In the genomic region with DNA sequence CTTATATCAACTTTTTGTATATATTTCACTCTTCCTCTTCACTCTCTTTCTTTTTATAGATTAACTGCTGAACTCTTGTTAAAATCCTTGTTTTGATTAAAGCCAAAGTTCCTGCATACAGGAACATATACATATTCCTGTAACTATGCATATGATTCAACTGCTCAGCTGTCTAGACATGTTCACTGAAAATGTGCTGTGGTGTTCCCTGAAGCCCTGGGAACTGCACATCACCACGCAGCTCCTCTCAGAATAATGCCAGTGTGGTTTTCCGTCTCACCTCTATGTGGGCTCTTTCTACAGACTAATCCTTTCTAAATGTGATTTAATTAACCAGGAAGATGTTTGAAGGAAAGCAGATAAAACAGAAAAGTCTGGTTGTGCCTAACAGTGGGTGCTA, we compare ENCODE assay signal across 28 cellular contexts. TPM values are rescaled to one million over a fixed set of nuclear protein-coding genes. Genes with fewer than 3 reads are reported as not detected.
"Had no signal": no experiment of that assay in that cellular context is flagged by ENCODE, and none has a peak within 500 bp of the region (broad histone marks: within the 10 kb centered on the region; RNA-seq: fewer than 3 reads in every experiment).

No MANE protein-coding gene starts in this region.

- H3K36me3 Mint-ChIP-seq: activated CD4-positive, alpha-beta memory T cell treated with anti-CD3 and anti-CD28 coated beads for 36 hours; activated naive CD8-positive, alpha-beta T cell; IgD-negative memory B cell had no signal

- H3K4me1 Mint-ChIP-seq: activated CD4-positive, alpha-beta T cell treated with anti-CD3 and anti-CD28 coated beads, Interleukin-2, amount 10 ng/mL, durations not matched to agents 7 days and 5 days; activated T-helper 17 cell treated with anti-CD3 and anti-CD28 coated beads, Interleukin-2, amount 50 U/mL, for 72 hours; central memory CD8-positive, alpha-beta T cell; IgD-negative memory B cell had no signal

- H3K9me3 ChIP-seq: Peyer's patch had no signal

- H3K27ac Mint-ChIP-seq: activated CD4-positive, alpha-beta memory T cell treated with anti-CD3 and anti-CD28 coated beads for 36 hours; activated CD4-positive, alpha-beta T cell treated with anti-CD3 and anti-CD28 coated beads, Interleukin-2, amount 10 ng/mL, durations not matched to agents 7 days and 5 days; activated naive CD4-positive, alpha-beta T cell treated with anti-CD3 and anti-CD28 coated beads for 36 hours; activated naive CD8-positive, alpha-beta T cell; activated T-helper 17 cell treated with anti-CD3 and anti-CD28 coated beads, Interleukin-2, amount 50 U/mL, for 72 hours; IgD-negative memory B cell had no signal

- ATAC-seq: activated T-helper 17 cell treated with anti-CD3 and anti-CD28 coated beads, Interleukin-2, amount 50 U/mL, for 72 hours had no signal

- H3K27me3 ChIP-seq: Peyer's patch had no signal

- DNase-seq: activated CD4-positive, alpha-beta memory T cell treated with anti-CD3 and anti-CD28 coated beads for 36 hours; activated CD4-positive, alpha-beta T cell treated with anti-CD3 and anti-CD28 coated beads, Interleukin-2, amount 10 ng/mL, durations not matched to agents 7 days and 5 days; activated CD4-positive, CD25-positive, alpha-beta regulatory T cell; activated CD8-positive, alpha-beta memory T cell treated with anti-CD3 and anti-CD28 coated beads for 24 hours; activated gamma-delta T cell; activated naive CD4-positive, alpha-beta T cell treated with anti-CD3 and anti-CD28 coated beads for 36 hours; activated T-cell treated with anti-CD3 and anti-CD28 coated beads, Interleukin-2, amount 50 U/mL, for 48 hours; amygdala; KG1; NCI-H1092; NCI-H1417; NCI-H1930; NCI-H2171; NCI-H226; NCI-H526; NCI-H82; NK-92 treated with Interleukin-12 subunit alpha and Interleukin-12 subunit beta, amount 100 ng/mL, for 24 hours; Peyer's patch; SIG-M5; T-helper 1 cell had no signal

- H3K27me3 Mint-ChIP-seq: activated CD4-positive, alpha-beta T cell treated with anti-CD3 and anti-CD28 coated beads, Interleukin-2, amount 10 ng/mL, durations not matched to agents 7 days and 5 days had no signal

- H3K4me3 ChIP-seq: Peyer's patch had no signal

- H3K4me3 Mint-ChIP-seq: activated CD4-positive, alpha-beta memory T cell treated with anti-CD3 and anti-CD28 coated beads for 36 hours; activated CD4-positive, alpha-beta T cell treated with anti-CD3 and anti-CD28 coated beads, Interleukin-2, amount 10 ng/mL, durations not matched to agents 7 days and 5 days; activated naive CD4-positive, alpha-beta T cell treated with anti-CD3 and anti-CD28 coated beads for 36 hours; activated naive CD8-positive, alpha-beta T cell; activated T-helper 17 cell treated with anti-CD3 and anti-CD28 coated beads, Interleukin-2, amount 50 U/mL, for 72 hours; central memory CD8-positive, alpha-beta T cell; IgD-negative memory B cell had no signal

- H3K27ac ChIP-seq: Peyer's patch, VCaP had no signal

- H3K36me3 ChIP-seq: Peyer's patch had no signal

- H3K4me1 ChIP-seq: Peyer's patch had no signal

- H3K9me3 Mint-ChIP-seq: activated CD4-positive, alpha-beta memory T cell treated with anti-CD3 and anti-CD28 coated beads for 36 hours; activated naive CD4-positive, alpha-beta T cell treated with anti-CD3 and anti-CD28 coated beads for 36 hours; activated T-helper 17 cell treated with anti-CD3 and anti-CD28 coated beads, Interleukin-2, amount 50 U/mL, for 72 hours had no signal

RNA-seq across cellular contexts. Expression of a gene that starts 25.6 kb away (rescaled TPM):
- total RNA-seq: activated CD4-positive, alpha-beta memory T cell treated with anti-CD3 and anti-CD28 coated beads for 36 hours; activated CD4-positive, alpha-beta T cell treated with anti-CD3 and anti-CD28 coated beads, Interleukin-2, amount 10 ng/mL, durations not matched to agents 7 days and 5 days; activated naive CD4-positive, alpha-beta T cell treated with anti-CD3 and anti-CD28 coated beads for 36 hours; LHCN-M2; NCI-H460; T-helper 2 cell treated with Interferon-gamma antibody and Interleukin-4, amounts not matched to agents 100 ng/mL and 5 ng/mL, for 36 hours had no signal
- polyA plus RNA-seq: IgD-negative memory B cell had no signal

RNA-seq across cellular contexts. Expression of a gene that starts 55.2 kb away (rescaled TPM):
- total RNA-seq: activated CD4-positive, alpha-beta memory T cell treated with anti-CD3 and anti-CD28 coated beads for 36 hours; activated CD4-positive, alpha-beta T cell treated with anti-CD3 and anti-CD28 coated beads, Interleukin-2, amount 10 ng/mL, durations not matched to agents 7 days and 5 days; activated naive CD4-positive, alpha-beta T cell treated with anti-CD3 and anti-CD28 coated beads for 36 hours; activated T-helper 17 cell treated with anti-CD3 and anti-CD28 coated beads, Interleukin-2, amount 50 U/mL, for 72 hours; LHCN-M2; NCI-H460; Peyer's patch; T-helper 2 cell treated with Interferon-gamma antibody and Interleukin-4, amounts not matched to agents 100 ng/mL and 5 ng/mL, for 36 hours had no signal
- polyA plus RNA-seq: IgD-negative memory B cell had no signal

RNA-seq across cellular contexts. Expression of a gene that starts 56.9 kb away (rescaled TPM):
- total RNA-seq: activated CD4-positive, alpha-beta memory T cell treated with anti-CD3 and anti-CD28 coated beads for 36 hours; activated CD4-positive, alpha-beta T cell treated with anti-CD3 and anti-CD28 coated beads, Interleukin-2, amount 10 ng/mL, durations not matched to agents 7 days and 5 days; activated naive CD4-positive, alpha-beta T cell treated with anti-CD3 and anti-CD28 coated beads for 36 hours; activated T-helper 17 cell treated with anti-CD3 and anti-CD28 coated beads, Interleukin-2, amount 50 U/mL, for 72 hours; NCI-H460; T-helper 2 cell treated with Interferon-gamma antibody and Interleukin-4, amounts not matched to agents 100 ng/mL and 5 ng/mL, for 36 hours had no signal
- polyA plus RNA-seq: IgD-negative memory B cell had no signal
